Comparison of ENCODE assay signal across 35 cellular contexts in the genomic region with DNA sequence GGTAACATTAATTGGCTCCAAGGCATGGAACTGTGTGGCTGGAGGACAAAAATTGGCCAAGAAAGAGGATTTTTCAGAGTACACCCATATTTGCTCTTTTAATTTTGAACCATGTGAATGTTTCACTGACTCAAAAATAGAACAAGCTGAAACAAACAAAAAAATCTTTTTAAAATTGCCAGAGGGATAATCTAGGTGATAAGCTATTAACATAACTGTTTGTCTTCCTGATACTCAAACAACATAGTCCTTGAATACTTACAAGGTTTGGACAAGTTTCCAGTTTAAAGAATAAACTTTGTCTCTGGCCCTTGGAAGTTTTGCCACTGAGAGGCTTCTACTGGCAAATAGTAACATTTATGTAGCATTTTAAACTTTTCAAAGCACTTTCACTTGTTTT. TPM values are rescaled to one million over a fixed set of nuclear protein-coding genes. Genes with fewer than 3 reads are reported as not detected.
"Had no signal": no experiment of that assay in that cellular context is flagged by ENCODE, and none has a peak within 500 bp of the region (broad histone marks: within the 10 kb centered on the region; RNA-seq: fewer than 3 reads in every experiment).

No MANE protein-coding gene starts in this region.

- H3K27ac ChIP-seq: coronary artery, dorsolateral prefrontal cortex, ovary, prostate gland, stomach, tibial artery, upper lobe of right lung had no signal

- H3K4me1 ChIP-seq: prostate gland, upper lobe of right lung had no signal

- ATAC-seq: activated CD4-positive, alpha-beta T cell treated with anti-CD3 and anti-CD28 coated beads for 36 hours; activated CD8-positive, alpha-beta memory T cell treated with anti-CD3 and anti-CD28 coated beads, Interleukin-2, amount 10 ng/mL, durations not matched to agents 7 days and 5 days; activated CD8-positive, alpha-beta T cell treated with anti-CD3 and anti-CD28 coated beads, Interleukin-2, amount 10 ng/mL, durations not matched to agents 7 days and 5 days; activated naive CD4-positive, alpha-beta T cell treated with anti-CD3 and anti-CD28 coated beads, Interleukin-2, amount 50 U/mL, for 72 hours; activated T-cell treated with anti-CD3 and anti-CD28 coated beads, Interleukin-2, amount 50 U/mL, for 72 hours; effector memory CD8-positive, alpha-beta T cell; left lobe of liver; stimulated activated naive B cell treated with anti-CD40 and anti-IgM and Interleukin-4, amounts not matched to agents 10 μg/mL and 1 μg/mL and 100 μg/mL, for 72 hours had no signal

- H3K36me3 Mint-ChIP-seq: activated CD8-positive, alpha-beta memory T cell treated with anti-CD3 and anti-CD28 coated beads, Interleukin-2, amount 10 ng/mL, durations not matched to agents 7 days and 5 days; activated naive CD4-positive, alpha-beta T cell treated with anti-CD3 and anti-CD28 coated beads, Interleukin-2, amount 50 U/mL, for 72 hours; immature natural killer cell; stimulated activated naive B cell treated with anti-CD40 and anti-IgM and Interleukin-4, amounts not matched to agents 10 μg/mL and 1 μg/mL and 100 μg/mL, for 72 hours had no signal

- H3K27me3 ChIP-seq: gastroesophageal sphincter, ovary, stomach, tibial artery, upper lobe of right lung had no signal

- FAIRE-seq: endothelial cell of umbilical vein had no signal

- H3K27ac Mint-ChIP-seq: activated CD4-positive, alpha-beta T cell treated with anti-CD3 and anti-CD28 coated beads for 36 hours; activated CD8-positive, alpha-beta memory T cell treated with anti-CD3 and anti-CD28 coated beads, Interleukin-2, amount 10 ng/mL, durations not matched to agents 7 days and 5 days; activated CD8-positive, alpha-beta T cell treated with anti-CD3 and anti-CD28 coated beads, Interleukin-2, amount 10 ng/mL, durations not matched to agents 7 days and 5 days; activated naive CD4-positive, alpha-beta T cell treated with anti-CD3 and anti-CD28 coated beads, Interleukin-2, amount 50 U/mL, for 72 hours; activated T-cell treated with anti-CD3 and anti-CD28 coated beads, Interleukin-2, amount 50 U/mL, for 72 hours; effector memory CD8-positive, alpha-beta T cell; immature natural killer cell; nephron; stimulated activated naive B cell treated with anti-CD40 and anti-IgM and Interleukin-4, amounts not matched to agents 10 μg/mL and 1 μg/mL and 100 μg/mL, for 72 hours had no signal

- H3K9me3 ChIP-seq: gastroesophageal sphincter, ovary, prostate gland, stomach, tibial artery, upper lobe of right lung had no signal

- H3K9me3 Mint-ChIP-seq: activated naive CD4-positive, alpha-beta T cell treated with anti-CD3 and anti-CD28 coated beads, Interleukin-2, amount 50 U/mL, for 72 hours; activated T-cell treated with anti-CD3 and anti-CD28 coated beads, Interleukin-2, amount 50 U/mL, for 72 hours; effector memory CD8-positive, alpha-beta T cell; immature natural killer cell; nephron; stimulated activated naive B cell treated with anti-CD40 and anti-IgM and Interleukin-4, amounts not matched to agents 10 μg/mL and 1 μg/mL and 100 μg/mL, for 72 hours had no signal

- H3K4me1 Mint-ChIP-seq: activated CD4-positive, alpha-beta T cell treated with anti-CD3 and anti-CD28 coated beads for 36 hours; activated CD8-positive, alpha-beta memory T cell treated with anti-CD3 and anti-CD28 coated beads, Interleukin-2, amount 10 ng/mL, durations not matched to agents 7 days and 5 days; immature natural killer cell; stimulated activated naive B cell treated with anti-CD40 and anti-IgM and Interleukin-4, amounts not matched to agents 10 μg/mL and 1 μg/mL and 100 μg/mL, for 72 hours had no signal

- H3K36me3 ChIP-seq: gastroesophageal sphincter, ovary, prostate gland, stomach, tibial artery, upper lobe of right lung had no signal

- H3K4me3 ChIP-seq: coronary artery, dorsolateral prefrontal cortex, gastroesophageal sphincter, lung, ovary, prostate gland, stomach, tibial artery, upper lobe of right lung had no signal

- H3K4me3 Mint-ChIP-seq: activated CD4-positive, alpha-beta T cell treated with anti-CD3 and anti-CD28 coated beads for 36 hours; activated CD8-positive, alpha-beta memory T cell treated with anti-CD3 and anti-CD28 coated beads, Interleukin-2, amount 10 ng/mL, durations not matched to agents 7 days and 5 days; activated CD8-positive, alpha-beta T cell treated with anti-CD3 and anti-CD28 coated beads, Interleukin-2, amount 10 ng/mL, durations not matched to agents 7 days and 5 days; activated T-cell treated with anti-CD3 and anti-CD28 coated beads, Interleukin-2, amount 50 U/mL, for 72 hours; effector memory CD8-positive, alpha-beta T cell; immature natural killer cell; nephron; stimulated activated naive B cell treated with anti-CD40 and anti-IgM and Interleukin-4, amounts not matched to agents 10 μg/mL and 1 μg/mL and 100 μg/mL, for 72 hours had no signal

- DNase-seq: activated CD4-positive, alpha-beta T cell treated with anti-CD3 and anti-CD28 coated beads for 36 hours; activated CD4-positive, CD25-positive, alpha-beta regulatory T cell; activated CD8-positive, alpha-beta memory T cell treated with anti-CD3 and anti-CD28 coated beads, Interleukin-2, amount 10 ng/mL, durations not matched to agents 7 days and 5 days; activated CD8-positive, alpha-beta T cell treated with anti-CD3 and anti-CD28 coated beads, Interleukin-2, amount 10 ng/mL, durations not matched to agents 7 days and 5 days; activated naive CD4-positive, alpha-beta T cell; activated T-cell treated with anti-CD3 and anti-CD28 coated beads, Interleukin-2, amount 50 U/mL, for 72 hours; anterior cingulate cortex; dorsolateral prefrontal cortex; effector memory CD8-positive, alpha-beta T cell; hippocampal formation; immature natural killer cell; ovary; retina; stimulated activated CD4-positive, alpha-beta T cell treated with anti-CD3 and anti-CD28 coated beads, Interleukin-15, amount 100 ng/mL, for 24 hours; stimulated activated CD4-positive, alpha-beta T cell treated with anti-CD3 and anti-CD28 coated beads, Interleukin-2, amount 100 ng/mL, for 24 hours; stimulated activated naive B cell treated with anti-CD40 and anti-IgM and Interleukin-4, amounts not matched to agents 10 μg/mL and 1 μg/mL and 100 μg/mL, for 72 hours; stomach; tibial artery; upper lobe of right lung had no signal

RNA-seq across cellular contexts. Expression of gene C1orf105, which starts 53.4 kb away (rescaled TPM):
- total RNA-seq: activated CD4-positive, alpha-beta T cell treated with anti-CD3 and anti-CD28 coated beads for 36 hours; activated CD8-positive, alpha-beta memory T cell treated with anti-CD3 and anti-CD28 coated beads, Interleukin-2, amount 10 ng/mL, durations not matched to agents 7 days and 5 days; activated CD8-positive, alpha-beta T cell treated with anti-CD3 and anti-CD28 coated beads, Interleukin-2, amount 10 ng/mL, durations not matched to agents 7 days and 5 days; activated naive CD4-positive, alpha-beta T cell treated with anti-CD3 and anti-CD28 coated beads, Interleukin-2, amount 50 U/mL, for 72 hours; activated T-cell treated with anti-CD3 and anti-CD28 coated beads, Interleukin-2, amount 50 U/mL, for 72 hours; cerebellum; endothelial cell of umbilical vein; fibroblast of lung; fibroblast of villous mesenchyme; gastroesophageal sphincter; kidney epithelial cell; left lobe of liver; lung; mucosa of gallbladder; ovary; stomach; T-helper 1 cell treated with Interleukin-12 subunit alpha and Interleukin-12 subunit beta and Interleukin-4 antibody, amounts not matched to agents 30 ng/mL and 1 ng/mL, for 36 hours; upper lobe of right lung had no signal
- polyA plus RNA-seq: adipose tissue, endothelial cell of umbilical vein, esophagus, fibroblast of lung, immature natural killer cell, lung, ovary had no signal
